Comparison of ENCODE assay signal across 20 cellular contexts in genomic region chr12:60191676-60192359, GRCh38.
A peak's percentile ranks its signal among the peaks of the same experiment; 100 is the strongest.
DNase-seq lines count a peak whose midpoint lies in the region; ATAC-seq and TF ChIP-seq lines count a peak whose summit lies in the region.
"Had no signal": no experiment of that assay in that cellular context is flagged by ENCODE, and none has a peak within 500 bp of the region (broad histone marks: within the 10 kb centered on the region; RNA-seq: fewer than 3 reads in every experiment).

No MANE protein-coding gene starts in this region.

- H3K9ac ChIP-seq in GM23248, result no peak overlapping the region
- no peak overlapping the region for H3K9ac ChIP-seq in SK-N-SH

- H3K36me3 ChIP-seq in GM23248 (ENCODE audit: low read depth) (no peaks in the 10 kb centered on the region), SK-N-SH (replicated peaks in 1 of 2; ENCODE audit: control insufficient read depth in 1 of 2, insufficient read depth in 2 of 2, low read length in 1 of 2) (no peaks in the 10 kb centered on the region)
- H3K36me3 ChIP-seq: transverse colon had no signal

- H3K9me2 ChIP-seq in GM23248 (ENCODE audit: insufficient read depth), result 0 out of 2 replicates have a peak, but pooled peaks cover 4% of the 10 kb centered on the region
- no peaks in the 10 kb centered on the region for H3K9me2 ChIP-seq in SK-N-SH

- TF ChIP-seq RAD21 in SK-N-SH (IDR thresholded peaks at IDR 0.05; ENCODE audit: low read length), result no peak

- H3K4me3 ChIP-seq in GM23248 (peak overlapping the region; percentile 23; the same call in 1 of the 2 replicates), SK-N-SH (ENCODE audit: low read depth in 2 of 2, low read length in 1 of 2) (no peak overlapping the region), fibroblast of mammary gland (ENCODE audit: control insufficient read depth, low read depth, low read length) (no peak overlapping the region)
- H3K4me3 ChIP-seq: transverse colon had no signal

- ATAC-seq in HG03175 (IDR thresholded peaks at IDR 0.05; ENCODE audit: unreplicated experiment), result no peak

- H3K27ac ChIP-seq in GM23248, result peak overlapping the region; percentile 62
- peak overlapping the region in 1 of 2 experiments; percentile 73; a peak in 2 of 4 replicates for H3K27ac ChIP-seq in SK-N-SH (ENCODE audit: low read depth in 2 of 2, low read length in 1 of 2)
- H3K27ac ChIP-seq: transverse colon, VCaP had no signal

- CTCF ChIA-PET in SK-N-SH (lab: Yijun Ruan, JAX), result no interaction called here

- H3K27me3 ChIP-seq in GM23248 (replicated peaks; ENCODE audit: insufficient read depth) (no peaks in the 10 kb centered on the region), SK-N-SH (ENCODE audit: insufficient read depth) (no peaks in the 10 kb centered on the region)
- H3K27me3 ChIP-seq: transverse colon had no signal

- H3K79me2 ChIP-seq in GM23248 (ENCODE audit: insufficient read depth) (no peaks in the 10 kb centered on the region), SK-N-SH (ENCODE audit: insufficient read depth) (no peaks in the 10 kb centered on the region)

- peak overlapping the region; percentile 9 for H2AFZ ChIP-seq in GM23248
- peak overlapping the region; percentile 39; the same call in 1 of the 2 replicates for H2AFZ ChIP-seq in SK-N-SH (ENCODE audit: low read depth)

- H3F3A ChIP-seq in GM23248 (ENCODE audit: insufficient read depth) (peaks cover 24% of the 10 kb centered on the region), SK-N-SH (replicated peaks; ENCODE audit: insufficient read depth) (peaks cover 20% of the 10 kb centered on the region)

- H3K4me1 ChIP-seq in GM23248 (ENCODE audit: insufficient read depth) (peaks cover 24% of the 10 kb centered on the region), SK-N-SH (ENCODE audit: control insufficient read depth in 1 of 2, insufficient read depth in 2 of 2, low read depth in 1 of 2, low read length in 1 of 2) (peaks cover 0 to 11% of the 10 kb centered on the region in 2 experiments; a peak in 1 of 4 replicates)
- H3K4me1 ChIP-seq: transverse colon had no signal

- in situ Hi-C loops in GM23248 (cut with MboI) (no loop called here), GM13976 (cut with MboI; ENCODE audit: low sequenced_read_pairs, unreplicated experiment) (no loop called here)

- H4K20me1 ChIP-seq in GM23248 (ENCODE audit: insufficient read depth) (no peaks in the 10 kb centered on the region), SK-N-SH (ENCODE audit: insufficient read depth) (no peaks in the 10 kb centered on the region)

- peak; percentile 77 for DNase-seq in GM23248
- no peak for DNase-seq in SK-N-SH
- DNase-seq in fibroblast of mammary gland (ENCODE audit: low read depth), result peak; percentile 45
- no peak for DNase-seq in activated CD4-positive, alpha-beta T cell treated with anti-CD3 and anti-CD28 coated beads for 48 hours
- no peak for DNase-seq in NCI-H524 treated with DMSO at 0.1 percent for 48 hours (lab: John Stamatoyannopoulos, UW)
- DNase-seq in GM13976 (ENCODE audit: low spot score), result no peak
- DNase-seq: activated CD4-positive, alpha-beta T cell treated with anti-CD3 and anti-CD28 coated beads, Interleukin-2, amount 50 U/mL, for 4 hours; activated gamma-delta T cell treated with Interleukin-2 at 50 U/mL for 16 hours; amniotic stem cell; C1 segment of cervical spinal cord; DMS153; mesendoderm; NCI-H748 treated with DMSO at 0.1 percent for 48 hours; posterior cingulate gyrus; SHP77 treated with DMSO at 0.1 percent for 48 hours; stimulated activated naive CD4-positive, alpha-beta T cell; T-helper 1 cell; transverse colon had no signal

- TF ChIP-seq EP300 in SK-N-SH (IDR thresholded peaks at IDR 0.05; ENCODE audit: borderline replicate concordance in 1 of 2, low read depth in 1 of 2, low read length in 1 of 2), result no peak

- H3K9me3 ChIP-seq in GM23248 (ENCODE audit: low read depth) (no peaks in the 10 kb centered on the region), SK-N-SH (peaks cover 10% of the 10 kb centered on the region; the same call in 1 of the 2 replicates)
- H3K9me3 ChIP-seq: transverse colon had no signal

- TF ChIP-seq CTCF in SK-N-SH (IDR thresholded peaks at IDR 0.05) (no peak), fibroblast of mammary gland (conservative IDR thresholded peaks at IDR 0.05; ENCODE audit: control insufficient read depth, insufficient read depth, low read depth, low read length) (no peak), GM13976 (IDR thresholded peaks at IDR 0.05; ENCODE audit: borderline replicate concordance, control extremely low read depth, extremely low read depth, insufficient read depth, missing control alignments) (no peak)

- POLR2A ChIA-PET in SK-N-SH (lab: Yijun Ruan, JAX), result no interaction called here

- peak overlapping the region; percentile 63 for H3K4me2 ChIP-seq in GM23248 (ENCODE audit: unreplicated experiment)
- H3K4me2 ChIP-seq in SK-N-SH, result peak overlapping the region; percentile 14; the same call in 1 of the 2 replicates

TF ChIP-seq in SK-N-SH, 30 proteins besides CTCF, POLR2A, EP300 and RAD21:
- TF ChIP-seq RFX5 (IDR thresholded peaks at IDR 0.05; ENCODE audit: low read length) (no peak), USF1 (IDR thresholded peaks at IDR 0.05; ENCODE audit: borderline replicate concordance, low read depth) (no peak), RCOR1 (IDR thresholded peaks at IDR 0.05; ENCODE audit: low read length) (no peak), GATA2 (CRISPR knock-in tag; IDR thresholded peaks at IDR 0.05) (no peak), NFIC (IDR thresholded peaks at IDR 0.05; ENCODE audit: borderline replicate concordance) (no peak), TCF12 (IDR thresholded peaks at IDR 0.05) (no peak), MEF2A (IDR thresholded peaks at IDR 0.05; ENCODE audit: borderline replicate concordance, low read depth) (no peak), FOXM1 (IDR thresholded peaks at IDR 0.05; ENCODE audit: low read depth) (no peak), PBX3 (IDR thresholded peaks at IDR 0.05) (no peak), JUND (IDR thresholded peaks at IDR 0.05) (peak; percentile 41), FOXJ3 (CRISPR knock-in tag; IDR thresholded peaks at IDR 0.05) (no peak), FOSL2 (IDR thresholded peaks at IDR 0.05; ENCODE audit: borderline replicate concordance, low read depth) (peak; percentile 23; the same call in 1 of the 2 replicates), MXI1 (IDR thresholded peaks at IDR 0.05; ENCODE audit: low read depth, low read length) (no peak), TEAD4 (IDR thresholded peaks at IDR 0.05; ENCODE audit: borderline replicate concordance, insufficient read depth) (no peak), SIN3A (IDR thresholded peaks at IDR 0.05; ENCODE audit: borderline replicate concordance, low read depth, low read length) (no peak)
TF ChIP-seq in SK-N-SH: peak in this region for 2.

Comparison
In these comparisons a context has a peak if more than half of its experiments do, and no peak if none do; other contexts are left out.
1. DNase-seq: peak in GM23248 (single experiment) and fibroblast of mammary gland (single experiment); none in SK-N-SH (single experiment), activated CD4-positive, alpha-beta T cell treated with anti-CD3 and anti-CD28 coated beads for 48 hours (single experiment), NCI-H524 treated with DMSO at 0.1 percent for 48 hours (single experiment) and GM13976 (single experiment).